Comparison of ENCODE assay signal across 7 cellular contexts in genomic region chr1:96545935-96546656, GRCh38.
"Had no signal": no experiment of that assay in that cellular context is flagged by ENCODE, and none has a peak within 500 bp of the region (broad histone marks: within the 10 kb centered on the region; RNA-seq: fewer than 3 reads in every experiment).

No MANE protein-coding gene starts in this region.

- H3K9ac ChIP-seq: KMS-11 had no signal

- H3K4me3 Mint-ChIP-seq: H9, IgD-negative memory B cell had no signal

- DNase-seq: H9, HCEC 1CT, KBM-7 had no signal

- H3K9me3 Mint-ChIP-seq: H9 had no signal

- ATAC-seq: HepG2 had no signal

- H3K27ac Mint-ChIP-seq: IgD-negative memory B cell had no signal

- H3K4me2 ChIP-seq: KMS-11 had no signal

- H3K27me3 Mint-ChIP-seq: IgD-negative memory B cell had no signal

- H3K36me3 Mint-ChIP-seq: IgD-negative memory B cell had no signal

- H3K27ac ChIP-seq: HL-60, KMS-11 had no signal

- H3K4me1 Mint-ChIP-seq: IgD-negative memory B cell had no signal
